ENCODE assay signal across 20 cellular contexts in the genomic region with DNA sequence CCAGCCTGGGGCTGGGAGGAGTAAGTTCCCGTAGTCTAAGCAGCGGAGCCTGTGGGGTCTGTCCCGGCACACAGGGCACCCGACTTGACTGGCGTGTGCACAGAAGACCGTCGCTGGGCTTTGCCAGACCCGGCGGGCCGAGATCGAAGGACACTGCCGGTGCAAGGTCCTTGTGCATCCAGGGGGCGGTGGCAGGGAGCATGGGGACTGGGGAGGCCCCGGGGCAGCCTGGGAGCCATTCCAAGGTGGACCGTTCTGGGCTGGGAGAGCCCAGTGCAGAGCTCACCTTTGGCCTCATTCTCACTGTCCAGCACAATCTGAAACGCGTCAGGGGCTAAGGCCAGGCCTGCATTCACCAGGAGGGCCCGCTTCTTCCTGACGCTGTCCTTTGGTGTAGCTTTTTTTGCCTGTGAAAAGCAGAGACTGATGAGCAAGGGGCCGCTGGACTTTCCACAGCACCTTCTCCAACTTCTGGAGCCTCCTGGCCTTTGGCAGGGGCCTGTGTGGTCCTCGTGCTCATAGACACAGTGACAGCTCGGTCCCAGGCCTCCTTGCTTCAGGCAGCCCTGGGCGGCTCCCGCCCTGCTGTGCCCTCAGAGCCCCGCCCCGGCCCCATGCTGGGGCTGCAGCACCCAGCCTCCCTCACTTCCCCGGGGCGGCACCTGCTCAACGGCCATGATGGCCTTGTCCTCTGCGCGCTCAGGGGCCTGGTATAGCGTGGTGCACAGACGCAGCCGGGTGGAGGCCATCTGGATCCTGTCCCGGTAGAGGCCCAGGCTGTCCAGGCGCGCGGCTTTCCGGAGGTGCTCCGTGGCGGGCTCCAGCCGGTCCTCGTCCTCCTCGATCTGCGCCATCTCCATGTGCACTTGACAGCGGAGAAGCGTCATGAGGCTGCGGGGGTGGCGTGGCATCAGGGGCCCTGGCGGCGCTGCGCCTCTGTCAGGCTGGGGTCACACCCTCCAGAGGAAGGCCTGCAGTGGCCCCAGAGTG. TPM values are rescaled to one million over a fixed set of nuclear protein-coding genes. Genes with fewer than 3 reads are reported as not detected.
"Had no signal": no experiment of that assay in that cellular context is flagged by ENCODE, and none has a peak within 500 bp of the region (broad histone marks: within the 10 kb centered on the region; RNA-seq: fewer than 3 reads in every experiment).

No MANE protein-coding gene starts in this region.

- H3K27me3 ChIP-seq: pancreas had no signal

- H3K4me3 ChIP-seq: coronary artery, left lung, pancreas, sigmoid colon had no signal

- ATAC-seq: activated CD8-positive, alpha-beta T cell treated with anti-CD3 and anti-CD28 coated beads, Interleukin-2, amount 10 ng/mL, durations not matched to agents 7 days and 5 days; activated T-cell treated with anti-CD3 and anti-CD28 coated beads, Interleukin-2, amount 50 U/mL, for 4 hours; left lung; naive thymus-derived CD8-positive, alpha-beta T cell; pancreas; stimulated activated memory B cell treated with anti-CD40 and anti-IgM and Interleukin-4, amounts not matched to agents 10 μg/mL and 1 μg/mL and 100 μg/mL, for 72 hours had no signal

- H3K36me3 ChIP-seq: left lung, pancreas, sigmoid colon had no signal

- H3K9me3 ChIP-seq: left lung, pancreas, sigmoid colon had no signal

- H3K27ac ChIP-seq: coronary artery, left lung, pancreas, sigmoid colon had no signal

- H3K4me1 ChIP-seq: left lung, pancreas, sigmoid colon had no signal

- DNase-seq: activated CD4-positive, alpha-beta T cell treated with anti-CD3 and anti-CD28 coated beads, Interleukin-2, amount 10 ng/mL, durations not matched to agents 24 days and 14 days; activated CD8-positive, alpha-beta T cell treated with anti-CD3 and anti-CD28 coated beads, Interleukin-2, amount 10 ng/mL, durations not matched to agents 7 days and 5 days; activated naive CD4-positive, alpha-beta T cell treated with anti-CD3 and anti-CD28 coated beads for 36 hours; activated T-cell treated with anti-CD3 and anti-CD28 coated beads, Interleukin-2, amount 50 U/mL, for 4 hours; anterior cingulate cortex; central memory CD4-positive, alpha-beta T cell; erythroblast; foreskin melanocyte; hypothalamus; islet precursor cell; mesendoderm; naive thymus-derived CD8-positive, alpha-beta T cell; sigmoid colon; stimulated activated CD4-positive, alpha-beta T cell treated with anti-CD3 and anti-CD28 coated beads, Interleukin-4, amount 100 ng/mL, for 4 hours; T-helper 1 cell; T-helper 9 cell had no signal

RNA-seq across cellular contexts. Expression of a gene that starts 20.3 kb away (rescaled TPM):
- total RNA-seq: activated CD4-positive, alpha-beta T cell treated with anti-CD3 and anti-CD28 coated beads, Interleukin-2, amount 10 ng/mL, durations not matched to agents 24 days and 14 days; activated CD8-positive, alpha-beta T cell treated with anti-CD3 and anti-CD28 coated beads, Interleukin-2, amount 10 ng/mL, durations not matched to agents 7 days and 5 days; activated naive CD4-positive, alpha-beta T cell treated with anti-CD3 and anti-CD28 coated beads for 36 hours; naive thymus-derived CD8-positive, alpha-beta T cell had no signal
- polyA plus RNA-seq: naive thymus-derived CD8-positive, alpha-beta T cell had no signal
